In the genomic region with DNA sequence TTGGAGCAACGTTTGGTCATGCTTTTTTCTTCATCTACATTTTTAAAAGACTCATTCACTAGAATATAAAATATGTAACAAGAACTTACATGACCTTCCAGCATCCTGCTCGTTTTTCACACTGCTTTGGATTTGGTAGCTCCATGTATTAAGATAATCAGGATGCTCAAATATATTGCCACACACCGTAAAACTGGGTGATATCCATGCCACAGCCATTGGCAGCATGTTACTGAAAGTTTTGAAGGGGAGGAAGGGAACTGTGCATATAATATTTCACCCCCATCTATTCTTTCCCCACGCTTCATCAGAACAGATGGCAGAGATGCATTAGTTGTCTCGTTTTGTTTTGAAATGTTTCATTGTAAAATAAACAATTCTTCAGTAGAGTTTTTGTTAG, we compare ENCODE assay signal across 19 cellular contexts.
"Had no signal": no experiment of that assay in that cellular context is flagged by ENCODE, and none has a peak within 500 bp of the region (broad histone marks: within the 10 kb centered on the region; RNA-seq: fewer than 3 reads in every experiment).

No MANE protein-coding gene starts in this region.

- DNase-seq: occipital lobe; ovary; posterior cingulate gyrus; psoas muscle; right cardiac atrium; right lobe of liver; sigmoid colon; small intestine; stimulated activated CD4-positive, alpha-beta T cell treated with anti-CD3 and anti-CD28 coated beads, Interleukin-15, amount 100 ng/mL, for 24 hours; stimulated activated CD4-positive, alpha-beta T cell treated with anti-CD3 and anti-CD28 coated beads, Interleukin-2, amount 100 ng/mL, for 24 hours; stimulated activated CD4-positive, alpha-beta T cell treated with anti-CD3 and anti-CD28 coated beads, Interleukin-2, amount 100 ng/mL, for 48 hours; stimulated activated CD4-positive, alpha-beta T cell treated with anti-CD3 and anti-CD28 coated beads, Interleukin-4, amount 100 ng/mL, for 24 hours; stimulated activated naive B cell treated with anti-CD40 and anti-IgM and Interleukin-4, amounts not matched to agents 10 μg/mL and 1 μg/mL and 100 μg/mL, for 72 hours; stimulated activated naive CD4-positive, alpha-beta T cell treated with Interleukin-2 at 50 U/mL for 16 hours; stomach; thyroid gland; trophoblast cell; upper lobe of left lung had no signal

- FAIRE-seq: small intestine, urothelium cell line had no signal
